8 cellular contexts compared by ENCODE assay signal in the genomic region with DNA sequence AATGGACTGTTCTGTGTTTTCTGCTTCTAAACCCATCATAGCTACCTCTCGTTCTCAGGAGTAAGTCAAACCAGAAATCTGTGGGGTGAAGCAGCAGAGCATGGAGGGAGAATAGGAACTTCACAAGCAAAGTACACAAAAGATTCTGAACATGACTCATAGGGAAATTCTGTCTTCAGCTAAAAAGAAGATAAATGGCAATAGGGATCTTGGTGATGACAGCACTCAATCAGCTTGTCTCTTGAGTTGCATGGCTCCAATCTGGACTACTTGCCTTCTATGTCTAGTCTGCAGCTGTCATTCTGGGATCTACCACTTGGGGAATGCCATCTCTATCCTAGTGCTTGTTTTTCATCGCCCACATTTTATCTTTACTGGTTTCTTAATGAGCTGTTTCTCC. TPM values are rescaled to one million over a fixed set of nuclear protein-coding genes. Genes with fewer than 3 reads are reported as not detected.
DNase-seq lines count a peak whose midpoint lies in the region; ATAC-seq and TF ChIP-seq lines count a peak whose summit lies in the region.

No MANE protein-coding gene starts in this region.

- POLR2A ChIA-PET in WTC11 (lab: Charles Lee), result no interaction called here
- POLR2A ChIA-PET in activated CD4-positive, alpha-beta memory T cell treated with anti-CD3 and anti-CD28 coated beads for 36 hours (lab: Charles Lee), result no interaction called here

- TF ChIP-seq CTCF in WTC11 (IDR thresholded peaks at IDR 0.05) (no peak), upper lobe of right lung (IDR thresholded peaks at IDR 0.05) (peak; percentile 12), mesothelial cell of epicardium (IDR thresholded peaks at IDR 0.05; ENCODE audit: unreplicated experiment) (no peak)

- no peaks in the 10 kb centered on the region for H3K9me3 Mint-ChIP-seq in stimulated activated naive CD8-positive, alpha-beta T cell treated with anti-CD3 and anti-CD28 coated beads, Interleukin-15, amount 100 ng/mL, for 72 hours
- H3K9me3 Mint-ChIP-seq in WTC11 (no peaks in the 10 kb centered on the region), mesothelial cell of epicardium (no peaks in the 10 kb centered on the region)
- no peaks in the 10 kb centered on the region for H3K9me3 Mint-ChIP-seq in activated T-cell treated with anti-CD3 and anti-CD28 coated beads, Interleukin-2, amount 50 U/mL, for 24 hours
- H3K9me3 Mint-ChIP-seq in activated CD4-positive, alpha-beta memory T cell treated with anti-CD3 and anti-CD28 coated beads for 36 hours, result no peaks in the 10 kb centered on the region

- peaks cover 6% of the 10 kb centered on the region for H3K4me1 Mint-ChIP-seq in stimulated activated naive CD8-positive, alpha-beta T cell treated with anti-CD3 and anti-CD28 coated beads, Interleukin-15, amount 100 ng/mL, for 72 hours
- H3K4me1 Mint-ChIP-seq in WTC11 (peaks cover 6% of the 10 kb centered on the region), mesothelial cell of epicardium (no peaks in the 10 kb centered on the region)
- peaks cover 4% of the 10 kb centered on the region for H3K4me1 Mint-ChIP-seq in activated T-cell treated with anti-CD3 and anti-CD28 coated beads, Interleukin-2, amount 50 U/mL, for 24 hours (ENCODE audit: low read depth)
- peaks cover 4% of the 10 kb centered on the region for H3K4me1 Mint-ChIP-seq in activated CD4-positive, alpha-beta memory T cell treated with anti-CD3 and anti-CD28 coated beads for 36 hours (ENCODE audit: low read depth)

- no peak overlapping the region for H3K4me3 Mint-ChIP-seq in stimulated activated naive CD8-positive, alpha-beta T cell treated with anti-CD3 and anti-CD28 coated beads, Interleukin-15, amount 100 ng/mL, for 72 hours
- no peak overlapping the region for H3K4me3 Mint-ChIP-seq in WTC11
- no peak overlapping the region for H3K4me3 Mint-ChIP-seq in activated T-cell treated with anti-CD3 and anti-CD28 coated beads, Interleukin-2, amount 50 U/mL, for 24 hours
- no peak overlapping the region for H3K4me3 Mint-ChIP-seq in mesothelial cell of epicardium
- H3K4me3 Mint-ChIP-seq in activated CD4-positive, alpha-beta memory T cell treated with anti-CD3 and anti-CD28 coated beads for 36 hours, result no peak overlapping the region

- H3K36me3 Mint-ChIP-seq in WTC11 (no peaks in the 10 kb centered on the region), mesothelial cell of epicardium (no peaks in the 10 kb centered on the region)
- H3K36me3 Mint-ChIP-seq in activated T-cell treated with anti-CD3 and anti-CD28 coated beads, Interleukin-2, amount 50 U/mL, for 24 hours (ENCODE audit: low read depth), result no peaks in the 10 kb centered on the region
- no peaks in the 10 kb centered on the region for H3K36me3 Mint-ChIP-seq in activated CD4-positive, alpha-beta memory T cell treated with anti-CD3 and anti-CD28 coated beads for 36 hours

- H3K4me1 ChIP-seq in upper lobe of right lung, result no peaks in the 10 kb centered on the region

- peak overlapping the region in 1 of 2 donors; percentile 61 for H3K27ac Mint-ChIP-seq in stimulated activated naive CD8-positive, alpha-beta T cell treated with anti-CD3 and anti-CD28 coated beads, Interleukin-15, amount 100 ng/mL, for 72 hours
- no peak overlapping the region for H3K27ac Mint-ChIP-seq in WTC11
- no peak overlapping the region for H3K27ac Mint-ChIP-seq in activated T-cell treated with anti-CD3 and anti-CD28 coated beads, Interleukin-2, amount 50 U/mL, for 24 hours
- H3K27ac Mint-ChIP-seq in mesothelial cell of epicardium, result no peak overlapping the region
- H3K27ac Mint-ChIP-seq in activated CD4-positive, alpha-beta memory T cell treated with anti-CD3 and anti-CD28 coated beads for 36 hours, result no peak overlapping the region

- H3K27me3 Mint-ChIP-seq in stimulated activated naive CD8-positive, alpha-beta T cell treated with anti-CD3 and anti-CD28 coated beads, Interleukin-15, amount 100 ng/mL, for 72 hours, result no peaks in the 10 kb centered on the region
- H3K27me3 Mint-ChIP-seq in WTC11 (ENCODE audit: low read depth) (no peaks in the 10 kb centered on the region), mesothelial cell of epicardium (ENCODE audit: low read depth) (no peaks in the 10 kb centered on the region)
- no peaks in the 10 kb centered on the region for H3K27me3 Mint-ChIP-seq in activated T-cell treated with anti-CD3 and anti-CD28 coated beads, Interleukin-2, amount 50 U/mL, for 24 hours
- peaks cover 2% of the 10 kb centered on the region for H3K27me3 Mint-ChIP-seq in activated CD4-positive, alpha-beta memory T cell treated with anti-CD3 and anti-CD28 coated beads for 36 hours

- no peak for DNase-seq in stimulated activated naive CD8-positive, alpha-beta T cell treated with anti-CD3 and anti-CD28 coated beads, Interleukin-15, Interleukin-2, amounts not matched to agents 100 U/mL and 50 U/mL, for 24 hours
- DNase-seq in stimulated activated naive CD8-positive, alpha-beta T cell treated with anti-CD3 and anti-CD28 coated beads, Interleukin-15, amount 100 ng/mL, for 72 hours, result no peak
- DNase-seq in WTC11 (ENCODE audit: low spot score), result no peak
- DNase-seq in upper lobe of right lung, result no peak
- DNase-seq in activated T-cell treated with anti-CD3 and anti-CD28 coated beads, Interleukin-2, amount 50 U/mL, for 24 hours, result no peak
- no peak for DNase-seq in mesothelial cell of epicardium (ENCODE audit: low spot score in 2 of 2, unreplicated experiment in 2 of 2)
- no peak for DNase-seq in activated CD4-positive, alpha-beta memory T cell treated with anti-CD3 and anti-CD28 coated beads for 36 hours

- H3K4me3 ChIP-seq in upper lobe of right lung, result no peak overlapping the region

- no peak overlapping the region for H3K27ac ChIP-seq in upper lobe of right lung

- no peaks in the 10 kb centered on the region for H3K27me3 ChIP-seq in upper lobe of right lung

- peak; percentile 32 for ATAC-seq in stimulated activated naive CD8-positive, alpha-beta T cell treated with anti-CD3 and anti-CD28 coated beads, Interleukin-15, Interleukin-2, amounts not matched to agents 100 U/mL and 50 U/mL, for 24 hours
- no peak for ATAC-seq in stimulated activated naive CD8-positive, alpha-beta T cell treated with anti-CD3 and anti-CD28 coated beads, Interleukin-15, amount 100 ng/mL, for 72 hours
- ATAC-seq in HG03039 (IDR thresholded peaks at IDR 0.05; ENCODE audit: unreplicated experiment) (peak; percentile 75), WTC11 (peak; percentile 81), upper lobe of right lung (no peak)

- CTCF ChIA-PET in WTC11 (lab: Charles Lee), result interaction anchor here (0.8 to 1.7 kb wide), 15 partner anchors 8 to 198 kb away, joined by 3 to 11 read pairs (median 4); a partner anchor contains a TSS
- CTCF ChIA-PET in activated CD4-positive, alpha-beta memory T cell treated with anti-CD3 and anti-CD28 coated beads for 36 hours (lab: Charles Lee), result interaction anchor here (0.6 to 1.8 kb wide), 5 partner anchors 13 to 357 kb away, joined by 3 to 7 read pairs (median 4); a partner anchor contains a TSS

- intact Hi-C loops in upper lobe of right lung (cut with DNase I), result no loop called here
- intact Hi-C loops in activated CD4-positive, alpha-beta memory T cell treated with anti-CD3 and anti-CD28 coated beads for 36 hours (cut with micrococcal nuclease), result no loop called here

- H3K36me3 ChIP-seq in upper lobe of right lung, result no peaks in the 10 kb centered on the region

- no peaks in the 10 kb centered on the region for H3K9me3 ChIP-seq in upper lobe of right lung

TF ChIP-seq in WTC11, 78 proteins besides CTCF, POLR2A, EP300 and RAD21:
- TF ChIP-seq FOXK1 (CRISPR knock-in tag; IDR thresholded peaks at IDR 0.05) (no peak), JAZF1 (CRISPR knock-in tag; IDR thresholded peaks at IDR 0.05) (no peak), KAT7 (CRISPR knock-in tag; IDR thresholded peaks at IDR 0.05; ENCODE audit: borderline replicate concordance) (no peak), CBFB (CRISPR knock-in tag; IDR thresholded peaks at IDR 0.05; ENCODE audit: low read depth) (no peak), ETV6 (CRISPR knock-in tag; IDR thresholded peaks at IDR 0.05) (no peak), ZNF219 (CRISPR knock-in tag; IDR thresholded peaks at IDR 0.05; ENCODE audit: borderline replicate concordance) (no peak), ZBTB21 (CRISPR knock-in tag; IDR thresholded peaks at IDR 0.05; ENCODE audit: borderline replicate concordance) (no peak), ATF1 (CRISPR knock-in tag; IDR thresholded peaks at IDR 0.05) (no peak)
- TF ChIP-seq, protein P1, sequence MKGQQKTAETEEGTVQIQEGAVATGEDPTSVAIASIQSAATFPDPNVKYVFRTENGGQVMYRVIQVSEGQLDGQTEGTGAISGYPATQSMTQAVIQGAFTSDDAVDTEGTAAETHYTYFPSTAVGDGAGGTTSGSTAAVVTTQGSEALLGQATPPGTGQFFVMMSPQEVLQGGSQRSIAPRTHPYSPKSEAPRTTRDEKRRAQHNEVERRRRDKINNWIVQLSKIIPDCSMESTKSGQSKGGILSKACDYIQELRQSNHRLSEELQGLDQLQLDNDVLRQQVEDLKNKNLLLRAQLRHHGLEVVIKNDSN (CRISPR knock-in tag; IDR thresholded peaks at IDR 0.05), result no peak
- TF ChIP-seq, protein P2, sequence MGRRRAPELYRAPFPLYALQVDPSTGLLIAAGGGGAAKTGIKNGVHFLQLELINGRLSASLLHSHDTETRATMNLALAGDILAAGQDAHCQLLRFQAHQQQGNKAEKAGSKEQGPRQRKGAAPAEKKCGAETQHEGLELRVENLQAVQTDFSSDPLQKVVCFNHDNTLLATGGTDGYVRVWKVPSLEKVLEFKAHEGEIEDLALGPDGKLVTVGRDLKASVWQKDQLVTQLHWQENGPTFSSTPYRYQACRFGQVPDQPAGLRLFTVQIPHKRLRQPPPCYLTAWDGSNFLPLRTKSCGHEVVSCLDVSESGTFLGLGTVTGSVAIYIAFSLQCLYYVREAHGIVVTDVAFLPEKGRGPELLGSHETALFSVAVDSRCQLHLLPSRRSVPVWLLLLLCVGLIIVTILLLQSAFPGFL (CRISPR knock-in tag; IDR thresholded peaks at IDR 0.05; ENCODE audit: borderline replicate concordance), result no peak

RNA-seq across cellular contexts. Expression of a gene that starts 13.5 kb away (rescaled TPM):
- total RNA-seq in WTC11 (2021), result 2.6 to 3.5 TPM (median 2.8 TPM) in 3 replicates
- 6.4 TPM for total RNA-seq in upper lobe of right lung
- total RNA-seq in mesothelial cell of epicardium, result 7.5 to 8.0 TPM (median 7.7 TPM) in 3 replicates
- total RNA-seq in activated CD4-positive, alpha-beta memory T cell treated with anti-CD3 and anti-CD28 coated beads for 36 hours, result 1 to 10 TPM in 1 of 2 experiments, under 1 TPM in 1; 0.64 to 1.2 TPM

Comparison
In these comparisons a context has a peak if more than half of its experiments do, and no peak if none do; other contexts are left out.
1. ATAC-seq: peak in stimulated activated naive CD8-positive, alpha-beta T cell treated with anti-CD3 and anti-CD28 coated beads, Interleukin-15, Interleukin-2, amounts not matched to agents 100 U/mL and 50 U/mL, for 24 hours (single experiment), HG03039 (single experiment) and WTC11 (single experiment); none in stimulated activated naive CD8-positive, alpha-beta T cell treated with anti-CD3 and anti-CD28 coated beads, Interleukin-15, amount 100 ng/mL, for 72 hours (single experiment) and upper lobe of right lung (single experiment).